ENCODE assay signal across 40 cellular contexts in the genomic region with DNA sequence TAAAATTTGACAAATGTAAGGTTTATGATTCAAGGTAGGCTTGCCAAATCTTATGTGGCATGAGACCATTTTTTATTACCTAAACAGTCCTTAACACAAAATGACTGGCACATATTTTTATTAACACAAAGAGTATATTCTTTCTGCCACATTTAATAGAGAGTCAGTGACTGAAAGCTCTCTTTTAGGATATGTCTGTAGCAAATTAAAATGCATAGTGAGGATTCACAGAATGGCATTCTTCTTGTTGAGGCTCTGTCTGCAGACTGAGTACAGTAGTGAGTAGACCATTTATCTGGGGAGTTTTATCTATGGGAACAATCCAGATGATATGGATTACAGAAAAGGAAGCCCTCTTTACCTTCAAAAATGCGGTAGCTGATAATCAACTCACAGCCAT. TPM values are rescaled to one million over a fixed set of nuclear protein-coding genes. Genes with fewer than 3 reads are reported as not detected.
"Had no signal": no experiment of that assay in that cellular context is flagged by ENCODE, and none has a peak within 500 bp of the region (broad histone marks: within the 10 kb centered on the region; RNA-seq: fewer than 3 reads in every experiment).

No MANE protein-coding gene starts in this region.

- H3K4me1 ChIP-seq: ascending aorta had no signal

- H3K27ac Mint-ChIP-seq: activated B cell treated with CpG ODN at 0.5 μM for 24 hours; activated CD4-positive, alpha-beta memory T cell treated with anti-CD3 and anti-CD28 coated beads for 36 hours; activated CD4-positive, alpha-beta T cell treated with anti-CD3 and anti-CD28 coated beads, Interleukin-2, amount 10 ng/mL, durations not matched to agents 24 days and 14 days; activated CD8-positive, alpha-beta T cell treated with anti-CD3 and anti-CD28 coated beads for 36 hours; activated naive CD4-positive, alpha-beta T cell treated with anti-CD3 and anti-CD28 coated beads, Interleukin-2, amount 10 ng/mL, durations not matched to agents 7 days and 5 days; activated naive CD4-positive, alpha-beta T cell treated with anti-CD3 and anti-CD28 coated beads, Interleukin-2, amount 50 U/mL, for 24 hours; activated naive CD8-positive, alpha-beta T cell; activated naive CD8-positive, alpha-beta T cell treated with anti-CD3 and anti-CD28 coated beads, Interleukin-2, amount 10 ng/mL, durations not matched to agents 7 days and 5 days; activated naive CD8-positive, alpha-beta T cell treated with anti-CD3 and anti-CD28 coated beads, Interleukin-2, amount 50 U/mL, for 24 hours; activated T-cell treated with anti-CD3 and anti-CD28 coated beads, Interleukin-2, amount 50 U/mL, for 72 hours; activated T-helper 1 cell treated with anti-CD3 and anti-CD28 coated beads, Interleukin-12 subunit alpha, Interleukin-12 subunit beta, Interleukin-2, Interleukin-4 antibody, amounts not matched to agents 30 ng/mL and 10 ng/mL and 1 ng/mL, durations not matched to agents 14 hours and 24 hours and 36 hours; activated T-helper 17 cell treated with anti-CD3 and anti-CD28 coated beads, Interleukin-2, amount 50 U/mL, for 72 hours; brain; T-helper 1 cell treated with Interleukin-12 subunit alpha and Interleukin-12 subunit beta and Interleukin-4 antibody, amounts not matched to agents 30 μg/mL and 1 μg/mL, for 36 hours; T-helper 2 cell treated with Interferon-gamma antibody and Interleukin-4, amounts not matched to agents 5 μg/mL and 100 μg/mL, for 36 hours had no signal

- H3K27me3 Mint-ChIP-seq: activated B cell treated with CpG ODN at 0.5 μM for 24 hours; activated CD4-positive, alpha-beta memory T cell treated with anti-CD3 and anti-CD28 coated beads for 36 hours; activated CD4-positive, alpha-beta T cell treated with anti-CD3 and anti-CD28 coated beads, Interleukin-2, amount 10 ng/mL, durations not matched to agents 24 days and 14 days; activated naive CD4-positive, alpha-beta T cell treated with anti-CD3 and anti-CD28 coated beads, Interleukin-2, amount 10 ng/mL, durations not matched to agents 7 days and 5 days; activated naive CD4-positive, alpha-beta T cell treated with anti-CD3 and anti-CD28 coated beads, Interleukin-2, amount 50 U/mL, for 24 hours; activated naive CD8-positive, alpha-beta T cell treated with anti-CD3 and anti-CD28 coated beads, Interleukin-2, amount 10 ng/mL, durations not matched to agents 7 days and 5 days; activated naive CD8-positive, alpha-beta T cell treated with anti-CD3 and anti-CD28 coated beads, Interleukin-2, amount 50 U/mL, for 24 hours; central memory CD8-positive, alpha-beta T cell had no signal

- H3K36me3 Mint-ChIP-seq: activated CD4-positive, alpha-beta memory T cell treated with anti-CD3 and anti-CD28 coated beads for 36 hours; activated naive CD4-positive, alpha-beta T cell treated with anti-CD3 and anti-CD28 coated beads, Interleukin-2, amount 10 ng/mL, durations not matched to agents 7 days and 5 days; activated naive CD4-positive, alpha-beta T cell treated with anti-CD3 and anti-CD28 coated beads, Interleukin-2, amount 50 U/mL, for 24 hours; activated naive CD8-positive, alpha-beta T cell; activated naive CD8-positive, alpha-beta T cell treated with anti-CD3 and anti-CD28 coated beads, Interleukin-2, amount 10 ng/mL, durations not matched to agents 7 days and 5 days; brain had no signal

- H3K27ac ChIP-seq: ascending aorta, cardiac muscle cell, VCaP had no signal

- H3K36me3 ChIP-seq: ascending aorta, cardiac muscle cell had no signal

- H3K4me3 Mint-ChIP-seq: activated B cell treated with CpG ODN at 0.5 μM for 24 hours; activated CD4-positive, alpha-beta memory T cell treated with anti-CD3 and anti-CD28 coated beads for 36 hours; activated CD4-positive, alpha-beta T cell treated with anti-CD3 and anti-CD28 coated beads, Interleukin-2, amount 10 ng/mL, durations not matched to agents 24 days and 14 days; activated CD8-positive, alpha-beta T cell treated with anti-CD3 and anti-CD28 coated beads for 36 hours; activated naive CD4-positive, alpha-beta T cell treated with anti-CD3 and anti-CD28 coated beads, Interleukin-2, amount 10 ng/mL, durations not matched to agents 7 days and 5 days; activated naive CD4-positive, alpha-beta T cell treated with anti-CD3 and anti-CD28 coated beads, Interleukin-2, amount 50 U/mL, for 24 hours; activated naive CD8-positive, alpha-beta T cell; activated naive CD8-positive, alpha-beta T cell treated with anti-CD3 and anti-CD28 coated beads, Interleukin-2, amount 10 ng/mL, durations not matched to agents 7 days and 5 days; activated naive CD8-positive, alpha-beta T cell treated with anti-CD3 and anti-CD28 coated beads, Interleukin-2, amount 50 U/mL, for 24 hours; activated T-cell treated with anti-CD3 and anti-CD28 coated beads, Interleukin-2, amount 50 U/mL, for 4 hours; activated T-cell treated with anti-CD3 and anti-CD28 coated beads, Interleukin-2, amount 50 U/mL, for 72 hours; activated T-helper 1 cell treated with anti-CD3 and anti-CD28 coated beads, Interleukin-12 subunit alpha, Interleukin-12 subunit beta, Interleukin-2, Interleukin-4 antibody, amounts not matched to agents 30 ng/mL and 10 ng/mL and 1 ng/mL, durations not matched to agents 14 hours and 24 hours and 36 hours; activated T-helper 17 cell treated with anti-CD3 and anti-CD28 coated beads, Interleukin-2, amount 50 U/mL, for 72 hours; brain; central memory CD8-positive, alpha-beta T cell; T-helper 1 cell treated with Interleukin-12 subunit alpha and Interleukin-12 subunit beta and Interleukin-4 antibody, amounts not matched to agents 30 μg/mL and 1 μg/mL, for 36 hours; T-helper 2 cell treated with Interferon-gamma antibody and Interleukin-4, amounts not matched to agents 5 μg/mL and 100 μg/mL, for 36 hours had no signal

- H3K9me3 Mint-ChIP-seq: activated B cell treated with CpG ODN at 0.5 μM for 24 hours; activated CD4-positive, alpha-beta memory T cell treated with anti-CD3 and anti-CD28 coated beads for 36 hours; activated CD4-positive, alpha-beta T cell treated with anti-CD3 and anti-CD28 coated beads, Interleukin-2, amount 10 ng/mL, durations not matched to agents 24 days and 14 days; activated CD8-positive, alpha-beta T cell treated with anti-CD3 and anti-CD28 coated beads for 36 hours; activated naive CD4-positive, alpha-beta T cell treated with anti-CD3 and anti-CD28 coated beads, Interleukin-2, amount 10 ng/mL, durations not matched to agents 7 days and 5 days; activated naive CD4-positive, alpha-beta T cell treated with anti-CD3 and anti-CD28 coated beads, Interleukin-2, amount 50 U/mL, for 24 hours; activated naive CD8-positive, alpha-beta T cell treated with anti-CD3 and anti-CD28 coated beads, Interleukin-2, amount 10 ng/mL, durations not matched to agents 7 days and 5 days; activated naive CD8-positive, alpha-beta T cell treated with anti-CD3 and anti-CD28 coated beads, Interleukin-2, amount 50 U/mL, for 24 hours; activated T-cell treated with anti-CD3 and anti-CD28 coated beads, Interleukin-2, amount 50 U/mL, for 4 hours; activated T-helper 1 cell treated with anti-CD3 and anti-CD28 coated beads, Interleukin-12 subunit alpha, Interleukin-12 subunit beta, Interleukin-2, Interleukin-4 antibody, amounts not matched to agents 30 ng/mL and 10 ng/mL and 1 ng/mL, durations not matched to agents 14 hours and 24 hours and 36 hours; brain; central memory CD8-positive, alpha-beta T cell; T-helper 1 cell treated with Interleukin-12 subunit alpha and Interleukin-12 subunit beta and Interleukin-4 antibody, amounts not matched to agents 30 μg/mL and 1 μg/mL, for 36 hours; T-helper 2 cell treated with Interferon-gamma antibody and Interleukin-4, amounts not matched to agents 5 μg/mL and 100 μg/mL, for 36 hours had no signal

- H3K27me3 ChIP-seq: ascending aorta, cardiac muscle cell had no signal

- H3K4me3 ChIP-seq: ascending aorta, cardiac muscle cell had no signal

- H3K9me3 ChIP-seq: ascending aorta had no signal

- H3K4me1 Mint-ChIP-seq: activated B cell treated with CpG ODN at 0.5 μM for 24 hours; activated naive CD4-positive, alpha-beta T cell treated with anti-CD3 and anti-CD28 coated beads, Interleukin-2, amount 10 ng/mL, durations not matched to agents 7 days and 5 days; activated naive CD4-positive, alpha-beta T cell treated with anti-CD3 and anti-CD28 coated beads, Interleukin-2, amount 50 U/mL, for 24 hours; activated naive CD8-positive, alpha-beta T cell treated with anti-CD3 and anti-CD28 coated beads, Interleukin-2, amount 50 U/mL, for 24 hours; activated T-helper 17 cell treated with anti-CD3 and anti-CD28 coated beads, Interleukin-2, amount 50 U/mL, for 72 hours; brain; central memory CD8-positive, alpha-beta T cell had no signal

- DNase-seq: activated B cell treated with CpG ODN at 0.5 μM for 24 hours; activated CD4-positive, alpha-beta memory T cell treated with anti-CD3 and anti-CD28 coated beads for 36 hours; activated CD4-positive, alpha-beta T cell treated with anti-CD3 and anti-CD28 coated beads for 4 hours; activated CD4-positive, alpha-beta T cell treated with anti-CD3 and anti-CD28 coated beads, Interleukin-2, amount 10 ng/mL, durations not matched to agents 24 days and 14 days; activated CD4-positive, alpha-beta T cell treated with anti-CD3 and anti-CD28 coated beads, Interleukin-2, amount 50 U/mL, for 1 hour; activated CD4-positive, alpha-beta T cell treated with anti-CD3 and anti-CD28 coated beads, Interleukin-2, amount 50 U/mL, for 4 hours; activated CD4-positive, CD25-positive, alpha-beta regulatory T cell treated with anti-CD3 and anti-CD28 coated beads, Interleukin-2, amount 50 U/mL, for 72 hours; activated CD8-positive, alpha-beta memory T cell treated with anti-CD3 and anti-CD28 coated beads, Interleukin-2, amount 50 U/mL, for 4 hours; activated CD8-positive, alpha-beta T cell treated with anti-CD3 and anti-CD28 coated beads for 36 hours; activated effector memory CD4-positive, alpha-beta T cell treated with anti-CD3 and anti-CD28 coated beads, Interleukin-2, amount 50 U/mL, for 16 hours; activated naive CD4-positive, alpha-beta T cell treated with anti-CD3 and anti-CD28 coated beads, Interleukin-2, amount 10 ng/mL, durations not matched to agents 7 days and 5 days; activated naive CD4-positive, alpha-beta T cell treated with Interleukin-2 at 50 U/mL for 16 hours; activated naive CD8-positive, alpha-beta T cell treated with anti-CD3 and anti-CD28 coated beads, Interleukin-2, amount 10 ng/mL, durations not matched to agents 7 days and 5 days; activated naive CD8-positive, alpha-beta T cell treated with anti-CD3 and anti-CD28 coated beads, Interleukin-2, amount 50 U/mL, for 24 hours; activated T-cell treated with anti-CD3 and anti-CD28 coated beads for 4 hours; activated T-cell treated with anti-CD3 and anti-CD28 coated beads, Interleukin-2, amount 50 U/mL, for 1 hour; activated T-cell treated with anti-CD3 and anti-CD28 coated beads, Interleukin-2, amount 50 U/mL, for 4 hours; activated T-cell treated with anti-CD3 and anti-CD28 coated beads, Interleukin-2, amount 50 U/mL, for 72 hours; amygdala; anterior cingulate cortex; caudate nucleus; cerebellar nuclear complex; T-helper 1 cell; T-helper 2 cell; T-helper 9 cell had no signal

RNA-seq across cellular contexts. Expression of gene HAO1, which starts 56.5 kb away (rescaled TPM):
- total RNA-seq: activated B cell treated with CpG ODN at 0.5 μM for 24 hours; activated CD4-positive, alpha-beta memory T cell treated with anti-CD3 and anti-CD28 coated beads for 36 hours; activated CD4-positive, alpha-beta T cell treated with anti-CD3 and anti-CD28 coated beads, Interleukin-2, amount 10 ng/mL, durations not matched to agents 24 days and 14 days; activated CD8-positive, alpha-beta memory T cell treated with anti-CD3 and anti-CD28 coated beads for 36 hours; activated CD8-positive, alpha-beta T cell treated with anti-CD3 and anti-CD28 coated beads for 36 hours; activated naive CD8-positive, alpha-beta T cell treated with anti-CD3 and anti-CD28 coated beads, Interleukin-2, amount 10 ng/mL, durations not matched to agents 7 days and 5 days; activated T-cell treated with anti-CD3 and anti-CD28 coated beads, Interleukin-2, amount 50 U/mL, for 4 hours; activated T-cell treated with anti-CD3 and anti-CD28 coated beads, Interleukin-2, amount 50 U/mL, for 72 hours; activated T-helper 1 cell treated with anti-CD3 and anti-CD28 coated beads, Interleukin-12 subunit alpha, Interleukin-12 subunit beta, Interleukin-2, Interleukin-4 antibody, amounts not matched to agents 30 ng/mL and 10 ng/mL and 1 ng/mL, durations not matched to agents 14 hours and 24 hours and 36 hours; activated T-helper 17 cell treated with anti-CD3 and anti-CD28 coated beads, Interleukin-2, amount 50 U/mL, for 72 hours; ascending aorta; bronchial epithelial cell; cardiac muscle cell; chondrocyte had no signal
- polyA plus RNA-seq: adipose tissue, cardiac muscle cell had no signal
